ENCODE assay signal across 2 cellular contexts in genomic region chr1:81430955-81431646, GRCh38.
TF ChIP-seq lines count a peak whose summit lies in the region.

No MANE protein-coding gene starts in this region.

TF ChIP-seq in liver, 16 proteins besides CTCF, POLR2A, EP300 and RAD21 (continued from another document):
- TF ChIP-seq, protein P1, sequence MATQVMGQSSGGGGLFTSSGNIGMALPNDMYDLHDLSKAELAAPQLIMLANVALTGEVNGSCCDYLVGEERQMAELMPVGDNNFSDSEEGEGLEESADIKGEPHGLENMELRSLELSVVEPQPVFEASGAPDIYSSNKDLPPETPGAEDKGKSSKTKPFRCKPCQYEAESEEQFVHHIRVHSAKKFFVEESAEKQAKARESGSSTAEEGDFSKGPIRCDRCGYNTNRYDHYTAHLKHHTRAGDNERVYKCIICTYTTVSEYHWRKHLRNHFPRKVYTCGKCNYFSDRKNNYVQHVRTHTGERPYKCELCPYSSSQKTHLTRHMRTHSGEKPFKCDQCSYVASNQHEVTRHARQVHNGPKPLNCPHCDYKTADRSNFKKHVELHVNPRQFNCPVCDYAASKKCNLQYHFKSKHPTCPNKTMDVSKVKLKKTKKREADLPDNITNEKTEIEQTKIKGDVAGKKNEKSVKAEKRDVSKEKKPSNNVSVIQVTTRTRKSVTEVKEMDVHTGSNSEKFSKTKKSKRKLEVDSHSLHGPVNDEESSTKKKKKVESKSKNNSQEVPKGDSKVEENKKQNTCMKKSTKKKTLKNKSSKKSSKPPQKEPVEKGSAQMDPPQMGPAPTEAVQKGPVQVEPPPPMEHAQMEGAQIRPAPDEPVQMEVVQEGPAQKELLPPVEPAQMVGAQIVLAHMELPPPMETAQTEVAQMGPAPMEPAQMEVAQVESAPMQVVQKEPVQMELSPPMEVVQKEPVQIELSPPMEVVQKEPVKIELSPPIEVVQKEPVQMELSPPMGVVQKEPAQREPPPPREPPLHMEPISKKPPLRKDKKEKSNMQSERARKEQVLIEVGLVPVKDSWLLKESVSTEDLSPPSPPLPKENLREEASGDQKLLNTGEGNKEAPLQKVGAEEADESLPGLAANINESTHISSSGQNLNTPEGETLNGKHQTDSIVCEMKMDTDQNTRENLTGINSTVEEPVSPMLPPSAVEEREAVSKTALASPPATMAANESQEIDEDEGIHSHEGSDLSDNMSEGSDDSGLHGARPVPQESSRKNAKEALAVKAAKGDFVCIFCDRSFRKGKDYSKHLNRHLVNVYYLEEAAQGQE (IDR thresholded peaks at IDR 0.05), result no peak
- TF ChIP-seq SP1 (IDR thresholded peaks at IDR 0.05), result no peak
- TF ChIP-seq, protein P2, sequence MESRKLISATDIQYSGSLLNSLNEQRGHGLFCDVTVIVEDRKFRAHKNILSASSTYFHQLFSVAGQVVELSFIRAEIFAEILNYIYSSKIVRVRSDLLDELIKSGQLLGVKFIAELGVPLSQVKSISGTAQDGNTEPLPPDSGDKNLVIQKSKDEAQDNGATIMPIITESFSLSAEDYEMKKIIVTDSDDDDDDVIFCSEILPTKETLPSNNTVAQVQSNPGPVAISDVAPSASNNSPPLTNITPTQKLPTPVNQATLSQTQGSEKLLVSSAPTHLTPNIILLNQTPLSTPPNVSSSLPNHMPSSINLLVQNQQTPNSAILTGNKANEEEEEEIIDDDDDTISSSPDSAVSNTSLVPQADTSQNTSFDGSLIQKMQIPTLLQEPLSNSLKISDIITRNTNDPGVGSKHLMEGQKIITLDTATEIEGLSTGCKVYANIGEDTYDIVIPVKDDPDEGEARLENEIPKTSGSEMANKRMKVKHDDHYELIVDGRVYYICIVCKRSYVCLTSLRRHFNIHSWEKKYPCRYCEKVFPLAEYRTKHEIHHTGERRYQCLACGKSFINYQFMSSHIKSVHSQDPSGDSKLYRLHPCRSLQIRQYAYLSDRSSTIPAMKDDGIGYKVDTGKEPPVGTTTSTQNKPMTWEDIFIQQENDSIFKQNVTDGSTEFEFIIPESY (IDR thresholded peaks at IDR 0.05), result no peak
- TF ChIP-seq NR2F2 (IDR thresholded peaks at IDR 0.05), result no peak
- TF ChIP-seq FOXA2 (IDR thresholded peaks at IDR 0.05), result no peak
- no peak for TF ChIP-seq HNF4A (conservative IDR thresholded peaks at IDR 0.05)

TF ChIP-seq in HepG2, 621 proteins besides CTCF, POLR2A, EP300 and RAD21 (continued from another document):
- TF ChIP-seq IKZF5 (CRISPR knock-in tag; IDR thresholded peaks at IDR 0.05) (no peak), RBM39 (IDR thresholded peaks at IDR 0.05; ENCODE audit: low read depth, low read length, poor library complexity, severe bottlenecking) (no peak), PPARG (CRISPR knock-in tag; conservative IDR thresholded peaks at IDR 0.05) (no peak), ZMAT3 (CRISPR knock-in tag; conservative IDR thresholded peaks at IDR 0.05) (no peak), ZNF333 (CRISPR knock-in tag; IDR thresholded peaks at IDR 0.05; ENCODE audit: borderline replicate concordance) (no peak), SNRNP70 (IDR thresholded peaks at IDR 0.05; ENCODE audit: low read depth, low read length) (no peak), HOXA7 (CRISPR knock-in tag; IDR thresholded peaks at IDR 0.05) (no peak), ZSCAN21 (CRISPR knock-in tag; IDR thresholded peaks at IDR 0.05; ENCODE audit: borderline replicate concordance) (no peak), ZNF383 (CRISPR knock-in tag; IDR thresholded peaks at IDR 0.05; ENCODE audit: borderline replicate concordance) (no peak)
